8 cellular contexts compared by ENCODE assay signal in genomic region chr12:685388-685787, GRCh38. TPM values are rescaled to one million over a fixed set of nuclear protein-coding genes. Genes with fewer than 3 reads are reported as not detected.
DNase-seq lines count a peak whose midpoint lies in the region; ATAC-seq lines count a peak whose summit lies in the region.

No MANE protein-coding gene starts in this region.

- in situ Hi-C loops in G401 (cut with HindIII; ENCODE audit: low sequenced_read_pairs), result no loop called here

- intact Hi-C loops in left cardiac atrium (cut with DNase I) (no loop called here), cardiac septum (cut with DNase I) (no loop called here)

- peak; percentile 69 to 84 for ATAC-seq in left cardiac atrium
- ATAC-seq in HG03575 (IDR thresholded peaks at IDR 0.05; ENCODE audit: extremely low read depth, insufficient number of reproducible peaks, low FRiP score, unreplicated experiment), result peak; percentile 51
- peak; percentile 96 to 97 for ATAC-seq in activated CD4-positive, CD25-positive, alpha-beta regulatory T cell treated with anti-CD3 and anti-CD28 coated beads, Interleukin-2, amount 50 U/mL, for 24 hours

- DNase-seq in left cardiac atrium (no peak), cardiac septum (ENCODE audit: low spot score) (no peak), G401 (ENCODE audit: low spot score) (no peak), NCI-H187 (lab: John Stamatoyannopoulos, UW) (no peak)
- DNase-seq in effector CD4-positive, alpha-beta T cell, result peak; percentile 83
- peak; percentile 34 to 81 for DNase-seq in stimulated activated CD4-positive, alpha-beta T cell treated with anti-CD3 and anti-CD28 coated beads, Interleukin-4, amount 100 ng/mL, for 4 hours

RNA-seq across cellular contexts. Expression of gene NINJ2, which starts 22.1 kb away (rescaled TPM):
- total RNA-seq in left cardiac atrium (1 to 10 TPM; 5.2 to 7.0 TPM), cardiac septum (3.9 TPM)
- total RNA-seq in G401 (2014; rRNA removed; shearing (Covaris generic)), result 0.31 and 5.0 TPM in 2 replicates

Comparison
In these comparisons a context has a peak if more than half of its experiments do, and no peak if none do; other contexts are left out.
1. DNase-seq: peak in effector CD4-positive, alpha-beta T cell (single experiment) and stimulated activated CD4-positive, alpha-beta T cell treated with anti-CD3 and anti-CD28 coated beads, Interleukin-4, amount 100 ng/mL, for 4 hours (2 of 2); none in left cardiac atrium (single experiment), cardiac septum (single experiment), G401 (single experiment) and NCI-H187 (0 of 2).
2. Peak in every context shown above with its lines, with median percentiles within 50 percentile points of each other: ATAC-seq.